ENCODE assay signal across 8 cellular contexts in genomic region chr10:60238408-60239100, GRCh38.
DNase-seq lines count a peak whose midpoint lies in the region; FAIRE-seq and TF ChIP-seq lines count a peak whose summit lies in the region.

No MANE protein-coding gene starts in this region.

- H3K4me2 ChIP-seq in GM23248 (ENCODE audit: unreplicated experiment) = peak overlapping the region; percentile 16
- no peak overlapping the region for H3K4me2 ChIP-seq in keratinocyte (ENCODE audit: control insufficient read depth, extremely low read depth, insufficient read depth, low read depth, low read length)

- peak; percentile 36 to 73 (median 66) for TF ChIP-seq CTCF in keratinocyte (optimal IDR thresholded peaks at IDR 0.05 in 1 of 3, IDR thresholded peaks at IDR 0.05 in 1 of 3, conservative IDR thresholded peaks at IDR 0.05 in 1 of 3; ENCODE audit: extremely low read depth in 1 of 3, insufficient read depth in 2 of 3, low read length in 3 of 3)
- peak in 1 of 4 experiments; percentile 30 for TF ChIP-seq CTCF in sigmoid colon (IDR thresholded peaks at IDR 0.05)
- no peak for TF ChIP-seq CTCF in uterus (IDR thresholded peaks at IDR 0.05)

- intact Hi-C loops in activated T-helper 2 cell treated with anti-CD3 and anti-CD28 coated beads, Interferon-gamma antibody, Interleukin-2, Interleukin-4, amounts not matched to agents 10 μg/mL and 5 μg/mL and 100 μg/mL, durations not matched to agents 14 hours and 24 hours and 36 hours (cut with micrococcal nuclease) = loop anchor here (1.0 to 5.0 kb wide), 8 partner anchors 22 to 1049 kb away; no protein-coding TSS in a partner anchor
- intact Hi-C loops in sigmoid colon (cut with DNase I) (no loop called here), uterus (cut with DNase I; ENCODE audit: low total_unique reads) (no loop called here)

- H4K20me1 ChIP-seq in GM23248 (ENCODE audit: insufficient read depth) = no peaks in the 10 kb centered on the region
- H4K20me1 ChIP-seq in keratinocyte (ENCODE audit: control insufficient read depth, extremely low read depth, insufficient read depth, low read length) = no peaks in the 10 kb centered on the region

- H3K36me3 ChIP-seq in ACC112 (ENCODE audit: insufficient read depth, low read length) (no peaks in the 10 kb centered on the region), GM23248 (ENCODE audit: low read depth) (no peaks in the 10 kb centered on the region), keratinocyte (ENCODE audit: control insufficient read depth in 2 of 2, extremely low read depth in 1 of 2, insufficient read depth in 2 of 2, low read length in 2 of 2) (no peaks in the 10 kb centered on the region), sigmoid colon (no peaks in the 10 kb centered on the region), uterus (no peaks in the 10 kb centered on the region)

- FAIRE-seq in keratinocyte (lab: Jason Lieb, UNC) = no peak

- no peak for TF ChIP-seq EP300 in sigmoid colon (IDR thresholded peaks at IDR 0.05)

- H3K27me3 Mint-ChIP-seq in IgD-negative memory B cell = no peaks in the 10 kb centered on the region
- H3K27me3 Mint-ChIP-seq in activated T-helper 2 cell treated with anti-CD3 and anti-CD28 coated beads, Interferon-gamma antibody, Interleukin-2, Interleukin-4, amounts not matched to agents 10 μg/mL and 5 μg/mL and 100 μg/mL, durations not matched to agents 14 hours and 24 hours and 36 hours (ENCODE audit: low read depth) = no peaks in the 10 kb centered on the region

- no peak overlapping the region for H3K27ac ChIP-seq in ACC112 (ENCODE audit: low read depth, low read length)
- H3K27ac ChIP-seq in GM23248 = no peak overlapping the region
- H3K27ac ChIP-seq in keratinocyte (ENCODE audit: control insufficient read depth, insufficient read depth, low read length) = no peak overlapping the region
- H3K27ac ChIP-seq in sigmoid colon = peak overlapping the region in 1 of 4 donors; percentile 51
- no peak overlapping the region for H3K27ac ChIP-seq in uterus

- H3K36me3 Mint-ChIP-seq in IgD-negative memory B cell = no peaks in the 10 kb centered on the region
- H3K36me3 Mint-ChIP-seq in activated T-helper 2 cell treated with anti-CD3 and anti-CD28 coated beads, Interferon-gamma antibody, Interleukin-2, Interleukin-4, amounts not matched to agents 10 μg/mL and 5 μg/mL and 100 μg/mL, durations not matched to agents 14 hours and 24 hours and 36 hours (ENCODE audit: low read depth) = no peaks in the 10 kb centered on the region

- TF ChIP-seq POLR2A in sigmoid colon (IDR thresholded peaks at IDR 0.05) = no peak
- TF ChIP-seq POLR2A in uterus (IDR thresholded peaks at IDR 0.05) = no peak

- no peaks in the 10 kb centered on the region for H3K9me1 ChIP-seq in keratinocyte (ENCODE audit: control insufficient read depth, extremely low read depth, insufficient read depth, low read length)

- DNase-seq in ELR (ENCODE audit: low read depth) (peak; percentile 54), GM23248 (peak; percentile 49), keratinocyte (ENCODE audit: low read depth, low spot score) (no peak), sigmoid colon (no peak), uterus (no peak)
- DNase-seq in activated T-helper 2 cell treated with anti-CD3 and anti-CD28 coated beads, Interferon-gamma antibody, Interleukin-2, Interleukin-4, amounts not matched to agents 10 μg/mL and 5 μg/mL and 100 μg/mL, durations not matched to agents 14 hours and 24 hours and 36 hours (ENCODE audit: low spot score) = peak; percentile 24

- H3K9me3 ChIP-seq in GM23248 (ENCODE audit: low read depth) (no peaks in the 10 kb centered on the region), keratinocyte (ENCODE audit: control insufficient read depth, low read depth, low read length) (no peaks in the 10 kb centered on the region), sigmoid colon (no peaks in the 10 kb centered on the region), uterus (no peaks in the 10 kb centered on the region)

- H3K4me3 ChIP-seq in ACC112 (ENCODE audit: low read depth, low read length) = peak overlapping the region; percentile 61; the same call in 1 of the 2 replicates
- H3K4me3 ChIP-seq in GM23248 = no peak overlapping the region
- no peak overlapping the region for H3K4me3 ChIP-seq in keratinocyte (ENCODE audit: control insufficient read depth in 2 of 3, extremely low read depth in 1 of 3, insufficient read depth in 2 of 3, low read depth in 1 of 3, low read length in 3 of 3)
- H3K4me3 ChIP-seq in sigmoid colon = no peak overlapping the region
- no peak overlapping the region for H3K4me3 ChIP-seq in uterus

- H3F3A ChIP-seq in GM23248 (ENCODE audit: insufficient read depth) = no peaks in the 10 kb centered on the region

- H3K9me3 Mint-ChIP-seq in IgD-negative memory B cell = no peaks in the 10 kb centered on the region
- no peaks in the 10 kb centered on the region for H3K9me3 Mint-ChIP-seq in activated T-helper 2 cell treated with anti-CD3 and anti-CD28 coated beads, Interferon-gamma antibody, Interleukin-2, Interleukin-4, amounts not matched to agents 10 μg/mL and 5 μg/mL and 100 μg/mL, durations not matched to agents 14 hours and 24 hours and 36 hours

- peak overlapping the region; percentile 17 to 80 (median 72) for H3K27ac Mint-ChIP-seq in IgD-negative memory B cell
- H3K27ac Mint-ChIP-seq in activated T-helper 2 cell treated with anti-CD3 and anti-CD28 coated beads, Interferon-gamma antibody, Interleukin-2, Interleukin-4, amounts not matched to agents 10 μg/mL and 5 μg/mL and 100 μg/mL, durations not matched to agents 14 hours and 24 hours and 36 hours = peak overlapping the region; percentile 66

- in situ Hi-C loops in GM23248 (cut with MboI) = loop anchor here (10.0 kb wide), 1 partner anchor 196 kb away; no protein-coding TSS in a partner anchor

- H3K4me1 ChIP-seq in ACC112 (ENCODE audit: control insufficient read depth, insufficient read depth, low read length, unreplicated experiment) (peaks cover 24% of the 10 kb centered on the region), GM23248 (ENCODE audit: insufficient read depth) (peaks cover 3% of the 10 kb centered on the region; the same call in 1 of the 2 replicates), keratinocyte (ENCODE audit: control insufficient read depth, extremely low read depth, insufficient read depth, low read length) (peaks cover 3% of the 10 kb centered on the region), sigmoid colon (peaks cover 0 to 25% (median 16%) of the 10 kb centered on the region in 4 donors), uterus (no peaks in the 10 kb centered on the region)

- no peaks in the 10 kb centered on the region for H3K79me2 ChIP-seq in ACC112 (ENCODE audit: control insufficient read depth, insufficient read depth, low read length, unreplicated experiment)
- no peaks in the 10 kb centered on the region for H3K79me2 ChIP-seq in GM23248 (ENCODE audit: insufficient read depth)
- H3K79me2 ChIP-seq in keratinocyte (ENCODE audit: control insufficient read depth, insufficient read depth, low read length) = no peaks in the 10 kb centered on the region

- H3K4me3 Mint-ChIP-seq in IgD-negative memory B cell = peak overlapping the region; percentile 56 to 72 (median 64)
- peak overlapping the region; percentile 69 for H3K4me3 Mint-ChIP-seq in activated T-helper 2 cell treated with anti-CD3 and anti-CD28 coated beads, Interferon-gamma antibody, Interleukin-2, Interleukin-4, amounts not matched to agents 10 μg/mL and 5 μg/mL and 100 μg/mL, durations not matched to agents 14 hours and 24 hours and 36 hours (ENCODE audit: low read depth)

- no peaks in the 10 kb centered on the region for H3K27me3 ChIP-seq in ACC112 (ENCODE audit: insufficient read depth, low read length)
- no peaks in the 10 kb centered on the region for H3K27me3 ChIP-seq in GM23248 (replicated peaks; ENCODE audit: insufficient read depth)
- no peaks in the 10 kb centered on the region for H3K27me3 ChIP-seq in keratinocyte (ENCODE audit: control insufficient read depth, extremely low read depth, insufficient read depth, low read length)
- H3K27me3 ChIP-seq in sigmoid colon = no peaks in the 10 kb centered on the region
- H3K27me3 ChIP-seq in uterus = no peaks in the 10 kb centered on the region

- H3K9ac ChIP-seq in GM23248 = no peak overlapping the region
- no peak overlapping the region for H3K9ac ChIP-seq in keratinocyte (ENCODE audit: control insufficient read depth, extremely low read depth, insufficient read depth, low read length)

- no peaks in the 10 kb centered on the region for H3K9me2 ChIP-seq in GM23248 (ENCODE audit: insufficient read depth)

- H3K4me1 Mint-ChIP-seq in IgD-negative memory B cell = peaks cover 40 to 56% (median 44%) of the 10 kb centered on the region in 3 donors
- peaks cover 28% of the 10 kb centered on the region for H3K4me1 Mint-ChIP-seq in activated T-helper 2 cell treated with anti-CD3 and anti-CD28 coated beads, Interferon-gamma antibody, Interleukin-2, Interleukin-4, amounts not matched to agents 10 μg/mL and 5 μg/mL and 100 μg/mL, durations not matched to agents 14 hours and 24 hours and 36 hours (ENCODE audit: low read depth)

- H2AFZ ChIP-seq in ACC112 (ENCODE audit: low read length, unreplicated experiment) (peak overlapping the region; percentile 72), GM23248 (peak overlapping the region; percentile 21; the same call in 1 of the 2 replicates), keratinocyte (ENCODE audit: control insufficient read depth, low read length) (no peak overlapping the region)

- dilution Hi-C loops in keratinocyte (cut with MboI; ENCODE audit: extremely low pct_ligation_motif_present, low sequenced_read_pairs) = no loop called here

Comparison
In these comparisons a context has a peak if more than half of its experiments do, and no peak if none do; other contexts are left out.
1. DNase-seq: peak in ELR (single experiment), GM23248 (single experiment) and activated T-helper 2 cell treated with anti-CD3 and anti-CD28 coated beads, Interferon-gamma antibody, Interleukin-2, Interleukin-4, amounts not matched to agents 10 μg/mL and 5 μg/mL and 100 μg/mL, durations not matched to agents 14 hours and 24 hours and 36 hours (single experiment); none in keratinocyte (single experiment), sigmoid colon (single experiment) and uterus (0 of 2).
2. CTCF ChIP-seq: peak in keratinocyte (3 of 3); none in uterus (0 of 4).